ENCODE assay signal across 7 cellular contexts in the genomic region with DNA sequence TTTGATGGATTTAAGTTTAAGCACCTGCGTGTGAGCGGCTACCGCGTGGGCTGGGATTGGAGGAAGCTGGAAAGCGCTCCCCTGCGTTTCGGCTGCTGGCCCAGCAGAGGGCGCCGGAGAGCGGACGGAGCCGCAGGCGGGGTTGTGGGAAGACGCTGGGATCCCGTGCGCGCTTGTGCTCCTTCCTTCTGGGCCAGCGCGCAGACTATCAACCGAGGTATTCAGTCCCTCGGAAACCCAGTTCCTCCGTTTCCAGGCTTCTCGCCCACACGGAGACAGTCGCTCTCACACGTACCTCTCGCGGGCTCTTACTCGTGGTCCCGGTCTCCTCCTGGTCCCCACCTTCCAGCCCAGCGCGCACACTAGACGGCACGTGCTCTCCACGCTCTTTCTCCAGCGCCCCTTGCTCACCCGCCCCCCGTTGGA. TPM values are rescaled to one million over a fixed set of nuclear protein-coding genes. Genes with fewer than 3 reads are reported as not detected.
DNase-seq lines count a peak whose midpoint lies in the region; TF ChIP-seq lines count a peak whose summit lies in the region.

No MANE protein-coding gene starts in this region.

- intact Hi-C loops in posterior cingulate gyrus (cut with DNase I), result no loop called here

- TF ChIP-seq CTCF in foreskin fibroblast (IDR thresholded peaks at IDR 0.05; ENCODE audit: low read depth, low read length), result peak; percentile 54

- peak; percentile 30 for DNase-seq in Jurkat, Clone E6-1 (ENCODE audit: low read depth, low spot score)
- peak; percentile 41 for DNase-seq in activated T-cell treated with anti-CD3 and anti-CD28 coated beads for 24 hours (ENCODE audit: low read depth)
- DNase-seq in foreskin fibroblast, result peak; percentile 12 to 52
- peak in 8 of 10 donors; percentile 40 to 93 (median 65) for DNase-seq in posterior cingulate gyrus
- DNase-seq in NCI-H2227 treated with DMSO at 0.1 percent for 48 hours (lab: John Stamatoyannopoulos, UW), result no peak
- DNase-seq in DMS153 treated with DMSO at 0.1 percent for 48 hours (lab: John Stamatoyannopoulos, UW; ENCODE audit: unreplicated experiment), result no peak
- no peak for DNase-seq in NCI-H146 (lab: John Stamatoyannopoulos, UW)

- no peak overlapping the region for H3K4me3 ChIP-seq in Jurkat, Clone E6-1 (ENCODE audit: low read length)
- H3K4me3 ChIP-seq in foreskin fibroblast (ENCODE audit: low read depth in 1 of 2, low read length in 2 of 2), result no peak overlapping the region

RNA-seq across cellular contexts. Expression of gene EPN1, which starts 28.8 kb away (rescaled TPM):
- polyA plus RNA-seq in Jurkat, Clone E6-1 (2012; ENCODE audit: insufficient read depth, insufficient read length), result 74.3 TPM

RNA-seq across cellular contexts. Expression of gene NLRP9, which starts 34.4 kb away (rescaled TPM):
- not detected for polyA plus RNA-seq in Jurkat, Clone E6-1 (2012; ENCODE audit: insufficient read depth, insufficient read length)

RNA-seq across cellular contexts. Expression of gene U2AF2, which starts 49.0 kb away (rescaled TPM):
- 313 TPM for polyA plus RNA-seq in Jurkat, Clone E6-1 (2012; ENCODE audit: insufficient read depth, insufficient read length)

RNA-seq across cellular contexts. Expression of gene RFPL4A, which starts 55.1 kb away (rescaled TPM):
- polyA plus RNA-seq in Jurkat, Clone E6-1 (2012; ENCODE audit: insufficient read depth, insufficient read length), result not detected

RNA-seq across cellular contexts. Expression of gene CCDC106, which starts 55.8 kb away (rescaled TPM):
- polyA plus RNA-seq in Jurkat, Clone E6-1 (2012; ENCODE audit: insufficient read depth, insufficient read length), result 2.6 TPM

Comparison
In these comparisons a context has a peak if more than half of its experiments do, and no peak if none do; other contexts are left out.
1. DNase-seq: peak in Jurkat, Clone E6-1 (single experiment), activated T-cell treated with anti-CD3 and anti-CD28 coated beads for 24 hours (single experiment), foreskin fibroblast (2 of 2) and posterior cingulate gyrus (8 of 10); none in NCI-H2227 treated with DMSO at 0.1 percent for 48 hours (single experiment), DMS153 treated with DMSO at 0.1 percent for 48 hours (single experiment) and NCI-H146 (single experiment).